In genomic region chr10:13922591-13922990, GRCh38 we compare ENCODE assay signal across 21 cellular contexts.
DNase-seq lines count a peak whose midpoint lies in the region; ATAC-seq and TF ChIP-seq lines count a peak whose summit lies in the region.
"Had no signal": no experiment of that assay in that cellular context is flagged by ENCODE, and none has a peak within 500 bp of the region (broad histone marks: within the 10 kb centered on the region; RNA-seq: fewer than 3 reads in every experiment).

No MANE protein-coding gene starts in this region.

- H3K27me3 ChIP-seq in neural cell (ENCODE audit: insufficient read depth, low read depth, low read length), result no peaks in the 10 kb centered on the region
- H3K27me3 ChIP-seq: esophagus squamous epithelium had no signal

- TF ChIP-seq CTCF in epithelial cell of esophagus (IDR thresholded peaks at IDR 0.05; ENCODE audit: insufficient read depth, low read depth, low read length, missing control alignments), result no peak
- no peak for TF ChIP-seq CTCF in neural cell (IDR thresholded peaks at IDR 0.05; ENCODE audit: poor library complexity, severe bottlenecking)

- no peaks in the 10 kb centered on the region for H3K36me3 ChIP-seq in neural cell (ENCODE audit: insufficient read depth, low read length)
- H3K36me3 ChIP-seq: esophagus squamous epithelium had no signal

- no peak for ATAC-seq in HG03139 (IDR thresholded peaks at IDR 0.05; ENCODE audit: unreplicated experiment)
- ATAC-seq: K562, natural killer cell, Panc1 had no signal

- TF ChIP-seq EP300 in neural cell (conservative IDR thresholded peaks at IDR 0.05; ENCODE audit: poor library complexity, severe bottlenecking), result peak; percentile 68

- no peaks in the 10 kb centered on the region for H4K20me1 ChIP-seq in neural cell (ENCODE audit: insufficient read depth)

- DNase-seq in AG20443 (ENCODE audit: low spot score), result peak; percentile 28
- peak; percentile 25 for DNase-seq in RPMI7951 (ENCODE audit: low read depth)
- DNase-seq in epithelial cell of esophagus (ENCODE audit: low read depth), result peak; percentile 4
- no peak for DNase-seq in NCI-H446 (lab: John Stamatoyannopoulos, UW)
- DNase-seq in activated gamma-delta T cell (lab: John Stamatoyannopoulos, UW), result no peak
- no peak for DNase-seq in DMS114 treated with DMSO at 0.1 percent for 48 hours (lab: John Stamatoyannopoulos, UW; ENCODE audit: unreplicated experiment)
- DNase-seq: activated CD4-positive, CD25-positive, alpha-beta regulatory T cell treated with anti-CD3 and anti-CD28 coated beads, Interleukin-2, amount 50 U/mL, for 72 hours; CD4-positive, alpha-beta memory T cell; DMS53; effector CD4-positive, alpha-beta T cell; esophagus squamous epithelium; natural killer cell; NCI-H1048; NCI-H1930; NCI-H345; stimulated activated CD4-positive, alpha-beta T cell treated with anti-CD3 and anti-CD28 coated beads, Interleukin-4, amount 100 ng/mL, for 1 hour; T-helper 9 cell had no signal

- TF ChIP-seq RAD21 in neural cell (conservative IDR thresholded peaks at IDR 0.05), result no peak

- no peaks in the 10 kb centered on the region for H3K9me2 ChIP-seq in neural cell (ENCODE audit: insufficient read depth, low read length)

- no peaks in the 10 kb centered on the region for H3K79me2 ChIP-seq in neural cell (replicated peaks; ENCODE audit: insufficient read depth, low read length)

- no peak overlapping the region for H2AFZ ChIP-seq in neural cell (ENCODE audit: low read depth, low read length)

- H3K4me3 ChIP-seq in epithelial cell of esophagus (ENCODE audit: low read length) (no peak overlapping the region), neural cell (ENCODE audit: low read length) (no peak overlapping the region)
- H3K4me3 ChIP-seq: esophagus squamous epithelium, K562 had no signal

- no peak overlapping the region for H3K9ac ChIP-seq in neural cell (ENCODE audit: low read length)

- H3F3A ChIP-seq in neural cell (ENCODE audit: insufficient read depth, low read length, poor library complexity, severe bottlenecking), result no peaks in the 10 kb centered on the region

- peak overlapping the region; percentile 19 for H3K27ac ChIP-seq in neural cell (ENCODE audit: low read length)
- H3K27ac ChIP-seq: esophagus squamous epithelium had no signal

- H3K9me3 ChIP-seq in neural cell (ENCODE audit: low read length), result no peaks in the 10 kb centered on the region
- H3K9me3 ChIP-seq: esophagus squamous epithelium had no signal

- no peak overlapping the region for H3K4me2 ChIP-seq in neural cell (ENCODE audit: low read length)

TF ChIP-seq in neural cell, 6 proteins besides CTCF, POLR2A, EP300 and RAD21:
- peak; percentile 44 for TF ChIP-seq POLR2AphosphoS5 (IDR thresholded peaks at IDR 0.05)
- no peak for TF ChIP-seq MXI1 (conservative IDR thresholded peaks at IDR 0.05; ENCODE audit: poor library complexity, severe bottlenecking)

Comparison
In these comparisons a context has a peak if more than half of its experiments do, and no peak if none do; other contexts are left out.
1. DNase-seq: peak in AG20443 (single experiment), RPMI7951 (single experiment) and epithelial cell of esophagus (single experiment); none in NCI-H446 (0 of 2), activated gamma-delta T cell (single experiment) and DMS114 treated with DMSO at 0.1 percent for 48 hours (single experiment).